18 cellular contexts compared by ENCODE assay signal in genomic region chr3:81048058-81048665, GRCh38.
DNase-seq lines count a peak whose midpoint lies in the region; ATAC-seq, FAIRE-seq and TF ChIP-seq lines count a peak whose summit lies in the region.
"Had no signal": no experiment of that assay in that cellular context is flagged by ENCODE, and none has a peak within 500 bp of the region (broad histone marks: within the 10 kb centered on the region; RNA-seq: fewer than 3 reads in every experiment).

No MANE protein-coding gene starts in this region.

- H3K36me3 Mint-ChIP-seq in endothelial cell (ENCODE audit: low read depth, unreplicated experiment): no peaks in the 10 kb centered on the region
- H3K36me3 Mint-ChIP-seq in activated T-helper 17 cell treated with anti-CD3 and anti-CD28 coated beads, Interleukin-2, amount 50 U/mL, for 72 hours (ENCODE audit: low read depth): no peaks in the 10 kb centered on the region

- H3K36me3 ChIP-seq in SK-N-SH (replicated peaks in 1 of 2; ENCODE audit: control insufficient read depth in 1 of 2, insufficient read depth in 2 of 2, low read length in 1 of 2) (no peaks in the 10 kb centered on the region), endothelial cell of umbilical vein (ENCODE audit: control insufficient read depth in 2 of 2, extremely low read depth in 1 of 2, insufficient read depth in 2 of 2, low read length in 2 of 2) (no peaks in the 10 kb centered on the region)

- H3K27ac ChIP-seq in SK-N-SH (ENCODE audit: low read depth in 2 of 2, low read length in 1 of 2) (no peak overlapping the region; a peak in 1 of 4 replicates), endothelial cell of umbilical vein (ENCODE audit: insufficient read depth, low read depth, low read length) (no peak overlapping the region)
- H3K27ac ChIP-seq: C4-2B, HL-60 had no signal

- TF ChIP-seq POLR2A in endothelial cell of umbilical vein (IDR thresholded peaks at IDR 0.05; ENCODE audit: low read depth, low read length): no peak

- H3K4me1 ChIP-seq in SK-N-SH (ENCODE audit: control insufficient read depth in 1 of 2, insufficient read depth in 2 of 2, low read depth in 1 of 2, low read length in 1 of 2) (peaks cover 0 to 3% of the 10 kb centered on the region in 2 experiments; a peak in 1 of 4 replicates), endothelial cell of umbilical vein (ENCODE audit: control insufficient read depth, extremely low read depth, insufficient read depth, low read length) (no peaks in the 10 kb centered on the region)

- CTCF ChIA-PET in SK-N-SH (lab: Yijun Ruan, JAX) (no interaction called here), endothelial cell of umbilical vein (lab: Charles Lee) (no interaction called here)

- BruUV-seq in endothelial cell of umbilical vein (replicated peaks; lab: Mats Ljungman, UMichigan): no TSS peak

- no peaks in the 10 kb centered on the region for H3K9me3 ChIP-seq in SK-N-SH
- no peaks in the 10 kb centered on the region for H3K9me3 ChIP-seq in endothelial cell of umbilical vein (replicated peaks; ENCODE audit: control insufficient read depth, insufficient read depth, low read length)

- TF ChIP-seq RAD21 in SK-N-SH (IDR thresholded peaks at IDR 0.05; ENCODE audit: low read length): no peak

- peaks cover 3% of the 10 kb centered on the region for H3F3A ChIP-seq in SK-N-SH (replicated peaks; ENCODE audit: insufficient read depth)

- no peaks in the 10 kb centered on the region for H3K4me1 Mint-ChIP-seq in endothelial cell (ENCODE audit: unreplicated experiment)
- no peaks in the 10 kb centered on the region for H3K4me1 Mint-ChIP-seq in activated T-helper 17 cell treated with anti-CD3 and anti-CD28 coated beads, Interleukin-2, amount 50 U/mL, for 72 hours

- H3K4me3 ChIP-seq in SK-N-SH (ENCODE audit: low read depth in 2 of 2, low read length in 1 of 2) (no peak overlapping the region), endothelial cell of umbilical vein (replicated peaks in 1 of 3; ENCODE audit: insufficient read depth in 1 of 3, low read depth in 1 of 3, low read length in 3 of 3) (no peak overlapping the region)

- 24% methylated on average over 3 of the region's 3 CpGs for WGBS in SK-N-SH (ENCODE audit: low lambda C conversion rate)

- H3K9me2 ChIP-seq in SK-N-SH: no peaks in the 10 kb centered on the region

- TF ChIP-seq CTCF in SK-N-SH (IDR thresholded peaks at IDR 0.05): no peak
- no peak for TF ChIP-seq CTCF in endothelial cell of umbilical vein (IDR thresholded peaks at IDR 0.05; ENCODE audit: extremely low read depth in 1 of 2, insufficient read depth in 1 of 2, low read depth in 1 of 2, low read length in 2 of 2)
- TF ChIP-seq CTCF in endothelial cell (IDR thresholded peaks at IDR 0.05; ENCODE audit: unreplicated experiment): no peak

- H3K4me2 ChIP-seq in SK-N-SH (no peak overlapping the region), endothelial cell of umbilical vein (ENCODE audit: insufficient read depth, low read length) (no peak overlapping the region)

- POLR2A ChIA-PET in SK-N-SH (lab: Yijun Ruan, JAX) (no interaction called here), endothelial cell of umbilical vein (lab: Charles Lee) (no interaction called here)

- DNase-seq in COR-L47 (lab: John Stamatoyannopoulos, UW) (peak; percentile 8), SK-N-SH (peak; percentile 23), endothelial cell of umbilical vein (ENCODE audit: low read depth, low spot score) (no peak), endothelial cell (ENCODE audit: low spot score) (no peak), NOMO-1 (lab: John Stamatoyannopoulos, UW; ENCODE audit: unreplicated experiment in 2 of 2) (no peak), GM19238 (ENCODE audit: insufficient read length, low spot score) (no peak)
- DNase-seq: ACHN; CD4-positive, alpha-beta T cell; DMS153; DMS79; GF-D8; GOT3; H7; HFFc6 had no signal

- TF ChIP-seq EP300 in SK-N-SH (IDR thresholded peaks at IDR 0.05; ENCODE audit: borderline replicate concordance in 1 of 2, low read depth in 1 of 2, low read length in 1 of 2): peak in 1 of 2 experiments; percentile 62; a peak in 1 of 4 replicates

- H3K9ac ChIP-seq in SK-N-SH (no peak overlapping the region), endothelial cell of umbilical vein (replicated peaks; ENCODE audit: extremely low read depth, insufficient read depth, low read length) (no peak overlapping the region)

- no peak for ATAC-seq in activated T-helper 17 cell treated with anti-CD3 and anti-CD28 coated beads, Interleukin-2, amount 50 U/mL, for 72 hours (replicated peaks)
- ATAC-seq: HCT116 had no signal

- H4K20me1 ChIP-seq in SK-N-SH (ENCODE audit: insufficient read depth) (no peaks in the 10 kb centered on the region), endothelial cell of umbilical vein (replicated peaks; ENCODE audit: control insufficient read depth, extremely low read depth, insufficient read depth, low read length) (no peaks in the 10 kb centered on the region)

- no peaks in the 10 kb centered on the region for H3K27me3 Mint-ChIP-seq in endothelial cell (ENCODE audit: unreplicated experiment)
- no peaks in the 10 kb centered on the region for H3K27me3 Mint-ChIP-seq in activated T-helper 17 cell treated with anti-CD3 and anti-CD28 coated beads, Interleukin-2, amount 50 U/mL, for 72 hours
- H3K27me3 Mint-ChIP-seq: CD4-positive, alpha-beta T cell had no signal

- peak; percentile 64 for FAIRE-seq in endothelial cell of umbilical vein (lab: Jason Lieb, UNC)

- H3K79me2 ChIP-seq in SK-N-SH (ENCODE audit: insufficient read depth): no peaks in the 10 kb centered on the region
- H3K79me2 ChIP-seq in endothelial cell of umbilical vein (ENCODE audit: control insufficient read depth, insufficient read depth, low read length): no peaks in the 10 kb centered on the region

- H3K9me1 ChIP-seq in endothelial cell of umbilical vein (replicated peaks; ENCODE audit: control insufficient read depth, extremely low read depth, insufficient read depth, low read length): no peaks in the 10 kb centered on the region

- H3K9me3 Mint-ChIP-seq in endothelial cell (ENCODE audit: unreplicated experiment): no peaks in the 10 kb centered on the region
- H3K9me3 Mint-ChIP-seq in activated T-helper 17 cell treated with anti-CD3 and anti-CD28 coated beads, Interleukin-2, amount 50 U/mL, for 72 hours: peaks cover 9% of the 10 kb centered on the region
- H3K9me3 Mint-ChIP-seq: HFFc6 had no signal

- intact Hi-C loops in endothelial cell of umbilical vein (cut with micrococcal nuclease): no loop called here

- H3K27ac Mint-ChIP-seq in endothelial cell (ENCODE audit: unreplicated experiment): no peak overlapping the region
- H3K27ac Mint-ChIP-seq in activated T-helper 17 cell treated with anti-CD3 and anti-CD28 coated beads, Interleukin-2, amount 50 U/mL, for 72 hours: no peak overlapping the region
- H3K27ac Mint-ChIP-seq: CD4-positive, alpha-beta T cell; HFFc6 had no signal

- H3K27me3 ChIP-seq in SK-N-SH (ENCODE audit: insufficient read depth) (no peaks in the 10 kb centered on the region), endothelial cell of umbilical vein (ENCODE audit: control insufficient read depth in 2 of 2, insufficient read depth in 2 of 2, low read length in 2 of 2) (no peaks in the 10 kb centered on the region)

- dilution Hi-C loops in endothelial cell of umbilical vein (cut with MboI; ENCODE audit: extremely low pct_ligation_motif_present, low sequenced_read_pairs): no loop called here

- no peak overlapping the region for H2AFZ ChIP-seq in SK-N-SH (ENCODE audit: low read depth)
- H2AFZ ChIP-seq in endothelial cell of umbilical vein (ENCODE audit: low read depth, low read length): peak overlapping the region; percentile 50

- H3K4me3 Mint-ChIP-seq in endothelial cell (ENCODE audit: unreplicated experiment): no peak overlapping the region
- H3K4me3 Mint-ChIP-seq in activated T-helper 17 cell treated with anti-CD3 and anti-CD28 coated beads, Interleukin-2, amount 50 U/mL, for 72 hours: no peak overlapping the region
- H3K4me3 Mint-ChIP-seq: CD4-positive, alpha-beta T cell; HFFc6 had no signal

TF ChIP-seq in SK-N-SH, 30 proteins besides CTCF, POLR2A, EP300 and RAD21 (continues in another document):
- no peak for TF ChIP-seq RFX5 (IDR thresholded peaks at IDR 0.05; ENCODE audit: low read length)
- peak; percentile 35; the same call in 1 of the 2 replicates for TF ChIP-seq RCOR1 (IDR thresholded peaks at IDR 0.05; ENCODE audit: low read length)
- no peak for TF ChIP-seq MXI1 (IDR thresholded peaks at IDR 0.05; ENCODE audit: low read depth, low read length)
- no peak for TF ChIP-seq EZH2phosphoT487 (IDR thresholded peaks at IDR 0.05; ENCODE audit: borderline replicate concordance, low read depth)
- no peak for TF ChIP-seq JUND (IDR thresholded peaks at IDR 0.05)
- TF ChIP-seq FOXJ3 (CRISPR knock-in tag; IDR thresholded peaks at IDR 0.05): no peak
- TF ChIP-seq MAX (IDR thresholded peaks at IDR 0.05; ENCODE audit: low read depth): no peak
- no peak for TF ChIP-seq NFIC (IDR thresholded peaks at IDR 0.05; ENCODE audit: borderline replicate concordance)

TF ChIP-seq in endothelial cell of umbilical vein, 7 proteins besides CTCF, POLR2A, EP300 and RAD21:
- TF ChIP-seq JUN (IDR thresholded peaks at IDR 0.05; ENCODE audit: borderline replicate concordance, insufficient read depth, insufficient read length, low read depth) (no peak), GATA2 (IDR thresholded peaks at IDR 0.05; ENCODE audit: insufficient read depth, insufficient read length, low read depth, low read length) (no peak), EZH2 (IDR thresholded peaks at IDR 0.05; ENCODE audit: borderline replicate concordance, low read depth, low read length, severe bottlenecking) (no peak), FOS (IDR thresholded peaks at IDR 0.05; ENCODE audit: borderline replicate concordance, insufficient read depth, low read length) (no peak)

Comparison
In these comparisons a context has a peak if more than half of its experiments do, and no peak if none do; other contexts are left out.
1. DNase-seq: peak in COR-L47 (single experiment) and SK-N-SH (single experiment); none in endothelial cell of umbilical vein (single experiment), endothelial cell (single experiment), NOMO-1 (0 of 2) and GM19238 (single experiment).